In the genomic region with DNA sequence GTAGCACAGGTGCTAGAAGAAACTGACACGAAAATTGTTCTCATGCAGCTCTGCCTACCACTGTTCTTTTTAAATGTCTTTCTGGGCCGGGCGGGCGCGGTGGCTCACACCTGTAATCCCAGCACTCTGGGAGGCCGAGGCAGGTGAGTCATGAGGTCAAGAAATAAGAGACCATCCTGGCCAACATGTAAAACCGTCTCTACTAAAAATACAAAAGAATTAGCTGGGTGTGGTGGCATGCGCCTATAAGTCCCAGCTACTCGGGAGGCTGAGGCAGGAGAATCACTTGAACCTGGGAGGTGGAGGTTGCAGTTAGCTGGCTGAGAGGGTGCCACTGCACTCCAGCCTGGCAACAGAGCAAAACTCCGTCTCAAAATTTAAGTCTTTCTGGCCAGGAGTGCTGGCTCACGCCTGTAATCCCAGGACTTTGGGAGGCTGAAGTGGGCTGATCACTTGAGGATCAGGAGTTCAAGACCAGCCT, we compare ENCODE assay signal across 8 cellular contexts. TPM values are rescaled to one million over a fixed set of nuclear protein-coding genes. Genes with fewer than 3 reads are reported as not detected.
A peak's percentile ranks its signal among the peaks of the same experiment; 100 is the strongest.
DNase-seq lines count a peak whose midpoint lies in the region; ATAC-seq and TF ChIP-seq lines count a peak whose summit lies in the region.

No MANE protein-coding gene starts in this region.

- CTCF ChIA-PET in OCI-LY7 (lab: Charles Lee; ENCODE audit: unreplicated experiment), result interaction anchor here (1.0 kb wide), 1 partner anchor 33 kb away, joined by 3 read pairs; no protein-coding TSS in a partner anchor

- H3K79me1 ChIP-seq in trophoblast cell (ENCODE audit: low read length), result peaks cover 6% of the 10 kb centered on the region

- peak overlapping the region; percentile 95 for H3K27ac Mint-ChIP-seq in endodermal cell

- no peaks in the 10 kb centered on the region for H3K9me3 Mint-ChIP-seq in endodermal cell

- no peaks in the 10 kb centered on the region for H3K27me3 ChIP-seq in endodermal cell (ENCODE audit: control insufficient read depth, insufficient read depth, low read length, poor library complexity, severe bottlenecking)
- H3K27me3 ChIP-seq in trophoblast cell (ENCODE audit: insufficient read depth, low read length), result no peaks in the 10 kb centered on the region
- H3K27me3 ChIP-seq in SJCRH30, result no peaks in the 10 kb centered on the region

- H3K4me3 Mint-ChIP-seq in endodermal cell, result peak overlapping the region; percentile 89

- H2BK5ac ChIP-seq in trophoblast cell (ENCODE audit: low read depth, low read length, poor library complexity), result no peak overlapping the region

- no peak overlapping the region for H3K9ac ChIP-seq in endodermal cell (ENCODE audit: extremely low read depth, low read length, poor library complexity, severe bottlenecking)
- no peak overlapping the region for H3K9ac ChIP-seq in trophoblast cell (ENCODE audit: low read length)

- H3K9me2 ChIP-seq in OCI-LY7 (ENCODE audit: insufficient read depth, low read length), result no peaks in the 10 kb centered on the region

- H3K4me3 ChIP-seq in OCI-LY7 (ENCODE audit: low read depth, low read length, poor library complexity, severe bottlenecking), result no peak overlapping the region
- no peak overlapping the region for H3K4me3 ChIP-seq in endodermal cell (ENCODE audit: low read length)
- H3K4me3 ChIP-seq in trophoblast cell (ENCODE audit: low read depth, low read length), result no peak overlapping the region
- H3K4me3 ChIP-seq in SJCRH30, result no peak overlapping the region

- H3K4ac ChIP-seq in trophoblast cell (ENCODE audit: low read depth, low read length), result no peak overlapping the region

- H3K14ac ChIP-seq in trophoblast cell (ENCODE audit: low read length), result no peak overlapping the region

- H3K36me3 ChIP-seq in OCI-LY7 (ENCODE audit: insufficient read depth, low read length) (peaks cover 92% of the 10 kb centered on the region), endodermal cell (ENCODE audit: control insufficient read depth, insufficient read depth, low read length) (peaks cover 78% of the 10 kb centered on the region), trophoblast cell (ENCODE audit: control insufficient read depth in 1 of 2, insufficient read depth in 2 of 2, low read length in 2 of 2) (peaks cover 33 to 41% of the 10 kb centered on the region in 2 experiments), SJCRH30 (peaks cover 51% of the 10 kb centered on the region)

- peak overlapping the region; percentile 65 for H3K27ac ChIP-seq in OCI-LY7 (ENCODE audit: low read depth, low read length, poor library complexity, severe bottlenecking)
- no peak overlapping the region for H3K27ac ChIP-seq in endodermal cell (ENCODE audit: low read depth, low read length)
- no peak overlapping the region for H3K27ac ChIP-seq in trophoblast cell (ENCODE audit: low read depth, low read length)
- H3K27ac ChIP-seq in SJCRH30, result no peak overlapping the region

- no peaks in the 10 kb centered on the region for H4K20me1 ChIP-seq in OCI-LY7 (ENCODE audit: insufficient read depth, low read length)

- WGBS in endodermal cell (ENCODE audit: insufficient coverage in 1 of 2, insufficient read length in 1 of 2), 2 experiments, result 92 to 96% methylated on average over 9 to 11 of the region's 11 CpGs
- WGBS in trophoblast cell (ENCODE audit: extremely low coverage, insufficient coverage, insufficient read length), result no CpG with 5 or more reads among the region's 11 CpGs

- H3K79me2 ChIP-seq in OCI-LY7 (ENCODE audit: insufficient read depth, low read depth, low read length) (peaks cover 12% of the 10 kb centered on the region; the same call in 1 of the 2 replicates), trophoblast cell (ENCODE audit: control insufficient read depth, insufficient read depth, low read length, poor library complexity) (peaks cover 3% of the 10 kb centered on the region)

- H2BK120ac ChIP-seq in trophoblast cell (ENCODE audit: insufficient read depth, low read length, poor library complexity), result no peak overlapping the region

- no peak overlapping the region for H3K23ac ChIP-seq in trophoblast cell (ENCODE audit: low read length)

- H3K4me1 ChIP-seq in OCI-LY7 (ENCODE audit: insufficient read depth, low read length, poor library complexity, severe bottlenecking) (peaks cover 23% of the 10 kb centered on the region), endodermal cell (ENCODE audit: control insufficient read depth, insufficient read depth, low read length) (no peaks in the 10 kb centered on the region), trophoblast cell (ENCODE audit: control insufficient read depth in 1 of 2, insufficient read depth in 2 of 2, low read length in 2 of 2) (peaks cover 0 to 2% of the 10 kb centered on the region in 2 experiments), SJCRH30 (peaks cover 4% of the 10 kb centered on the region; the same call in 1 of the 2 replicates)

- H2AFZ ChIP-seq in OCI-LY7 (ENCODE audit: low read length), result no peak overlapping the region
- no peak overlapping the region for H2AFZ ChIP-seq in trophoblast cell (ENCODE audit: insufficient read depth, low read length, poor library complexity)

- TF ChIP-seq CTCF in OCI-LY7 (conservative IDR thresholded peaks at IDR 0.05; ENCODE audit: low read length), result no peak
- TF ChIP-seq CTCF in endodermal cell (conservative IDR thresholded peaks at IDR 0.05), result no peak

- H4K91ac ChIP-seq in trophoblast cell (ENCODE audit: low read depth, low read length), result no peak overlapping the region

- no peaks in the 10 kb centered on the region for H3K27me3 Mint-ChIP-seq in endodermal cell (ENCODE audit: insufficient read depth)

- H4K8ac ChIP-seq in trophoblast cell (ENCODE audit: low read depth, low read length), result no peak overlapping the region

- H3K4me1 Mint-ChIP-seq in endodermal cell, result peaks cover 13% of the 10 kb centered on the region

- peaks cover 61% of the 10 kb centered on the region for H3K36me3 Mint-ChIP-seq in endodermal cell (ENCODE audit: low read depth)

- BruUV-seq in OCI-LY7 (replicated peaks; lab: Mats Ljungman, UMichigan), result no TSS peak

- peak overlapping the region; percentile 69 for H4K12ac ChIP-seq in trophoblast cell (ENCODE audit: low read depth, low read length)

- H3K18ac ChIP-seq in trophoblast cell (ENCODE audit: low read length), result no peak overlapping the region

- DNase-seq in OCI-LY7 (ENCODE audit: low spot score) (no peak), endodermal cell (peak; percentile 67), trophoblast cell (peak; percentile 54 to 63), SJCRH30 (no peak), putamen (ENCODE audit: low spot score) (no peak), cerebellar cortex (ENCODE audit: low spot score) (no peak)

- peak overlapping the region; percentile 90 for H3K4me2 ChIP-seq in OCI-LY7 (ENCODE audit: low read length)
- no peak overlapping the region for H3K4me2 ChIP-seq in trophoblast cell (ENCODE audit: low read length)

- H3K9me3 ChIP-seq in OCI-LY7 (ENCODE audit: low read length) (no peaks in the 10 kb centered on the region), endodermal cell (ENCODE audit: control insufficient read depth, low read length) (no peaks in the 10 kb centered on the region), trophoblast cell (ENCODE audit: insufficient read depth, low read depth, low read length) (no peaks in the 10 kb centered on the region), SJCRH30 (replicated peaks) (no peaks in the 10 kb centered on the region)

- intact Hi-C loops in OCI-LY7 (cut with micrococcal nuclease; ENCODE audit: unreplicated experiment), result no loop called here

- POLR2A ChIA-PET in OCI-LY7 (lab: Charles Lee), result interaction anchor here (0.6 to 0.7 kb wide), 2 partner anchors 36 to 254 kb away, joined by 3 to 4 read pairs; no protein-coding TSS in a partner anchor

- ATAC-seq in GM18502 (IDR thresholded peaks at IDR 0.05; ENCODE audit: poor library complexity, unreplicated experiment) (peak; percentile 2), GM18907 (IDR thresholded peaks at IDR 0.05; ENCODE audit: unreplicated experiment) (no peak)

- no peak overlapping the region for H2AK5ac ChIP-seq in trophoblast cell (ENCODE audit: low read length)

- no peak overlapping the region for H2BK12ac ChIP-seq in trophoblast cell (ENCODE audit: low read length)

RNA-seq across cellular contexts. Expression of a gene that starts 0.9 kb away (rescaled TPM):
- 15.9 and 17.2 TPM in 2 replicates for total RNA-seq in OCI-LY7 (2014; rRNA removed; shearing (Covaris generic))
- 20.8 and 21.0 TPM in 2 replicates for total RNA-seq in OCI-LY7 (2022)
- total RNA-seq in endodermal cell, result 10 to 100 TPM; 26.0 to 39.2 TPM
- 24.9 TPM for polyA plus RNA-seq in endodermal cell (2013, experiment 1 of 2)
- polyA plus RNA-seq in endodermal cell (2013, experiment 2 of 2), result 29.0 TPM
- 47.7 and 49.1 TPM in 2 replicates for polyA plus RNA-seq in trophoblast cell (2013)
- 19.4 and 26.0 TPM in 2 replicates for total RNA-seq in SJCRH30 (2014; rRNA removed; shearing (Covaris generic))

RNA-seq across cellular contexts. Expression of a gene that starts 22.1 kb away (rescaled TPM):
- 84.6 and 88.9 TPM in 2 replicates for total RNA-seq in OCI-LY7 (2014; rRNA removed; shearing (Covaris generic))
- total RNA-seq in OCI-LY7 (2022) (121 and 127 TPM in 2 replicates), endodermal cell (10 to 100 TPM; 67.7 to 76.2 TPM)
- 46.7 TPM for polyA plus RNA-seq in endodermal cell (2013, experiment 1 of 2)
- polyA plus RNA-seq in endodermal cell (2013, experiment 2 of 2), result 39.0 TPM
- polyA plus RNA-seq in trophoblast cell (2013), result 38.9 and 40.5 TPM in 2 replicates
- total RNA-seq in SJCRH30 (2014; rRNA removed; shearing (Covaris generic)), result 36.4 and 52.1 TPM in 2 replicates

RNA-seq across cellular contexts. Expression of a gene that starts 29.3 kb away (rescaled TPM):
- total RNA-seq in OCI-LY7 (2014; rRNA removed; shearing (Covaris generic)), result 3.0 TPM in 1 of 2 replicates, not detected in the other
- total RNA-seq in OCI-LY7 (2022) (0.34 TPM in 1 of 2 replicates, not detected in the other), endodermal cell (not detected)
- polyA plus RNA-seq in endodermal cell (2013, experiment 1 of 2), result not detected
- not detected for polyA plus RNA-seq in endodermal cell (2013, experiment 2 of 2)
- polyA plus RNA-seq in trophoblast cell (2013), result not detected in 2 replicates
- total RNA-seq in SJCRH30 (2014; rRNA removed; shearing (Covaris generic)), result 0.08 TPM in 1 of 2 replicates, not detected in the other

RNA-seq across cellular contexts. Expression of a gene that starts 52.7 kb away (rescaled TPM):
- 41.6 and 41.8 TPM in 2 replicates for total RNA-seq in OCI-LY7 (2014; rRNA removed; shearing (Covaris generic))
- total RNA-seq in OCI-LY7 (2022), result 56.8 and 60.8 TPM in 2 replicates
- 1 to 10 TPM in 1 of 2 donors, under 1 TPM in 1; 0.40 to 5.0 TPM for total RNA-seq in endodermal cell
- 16.1 TPM for polyA plus RNA-seq in endodermal cell (2013, experiment 1 of 2)
- polyA plus RNA-seq in endodermal cell (2013, experiment 2 of 2), result 14.0 TPM
- 0.31 and 0.36 TPM in 2 replicates for polyA plus RNA-seq in trophoblast cell (2013)
- 6.8 and 6.9 TPM in 2 replicates for total RNA-seq in SJCRH30 (2014; rRNA removed; shearing (Covaris generic))

RNA-seq across cellular contexts. Expression of a gene that starts 55.1 kb away (rescaled TPM):
- 44.9 and 46.0 TPM in 2 replicates for total RNA-seq in OCI-LY7 (2014; rRNA removed; shearing (Covaris generic))
- total RNA-seq in OCI-LY7 (2022) (78.0 and 80.0 TPM in 2 replicates), endodermal cell (10 to 100 TPM; 62.7 to 64.6 TPM)
- 30.6 TPM for polyA plus RNA-seq in endodermal cell (2013, experiment 1 of 2)
- polyA plus RNA-seq in endodermal cell (2013, experiment 2 of 2), result 27.4 TPM
- 19.0 and 19.1 TPM in 2 replicates for polyA plus RNA-seq in trophoblast cell (2013)
- 22.8 and 25.8 TPM in 2 replicates for total RNA-seq in SJCRH30 (2014; rRNA removed; shearing (Covaris generic))

Comparison
In these comparisons a context has a peak if more than half of its experiments do, and no peak if none do; other contexts are left out.
1. DNase-seq: peak in endodermal cell (single experiment) and trophoblast cell (2 of 2); none in OCI-LY7 (single experiment), SJCRH30 (0 of 2), putamen (single experiment) and cerebellar cortex (single experiment).